2 cellular contexts compared by ENCODE assay signal in the genomic region with DNA sequence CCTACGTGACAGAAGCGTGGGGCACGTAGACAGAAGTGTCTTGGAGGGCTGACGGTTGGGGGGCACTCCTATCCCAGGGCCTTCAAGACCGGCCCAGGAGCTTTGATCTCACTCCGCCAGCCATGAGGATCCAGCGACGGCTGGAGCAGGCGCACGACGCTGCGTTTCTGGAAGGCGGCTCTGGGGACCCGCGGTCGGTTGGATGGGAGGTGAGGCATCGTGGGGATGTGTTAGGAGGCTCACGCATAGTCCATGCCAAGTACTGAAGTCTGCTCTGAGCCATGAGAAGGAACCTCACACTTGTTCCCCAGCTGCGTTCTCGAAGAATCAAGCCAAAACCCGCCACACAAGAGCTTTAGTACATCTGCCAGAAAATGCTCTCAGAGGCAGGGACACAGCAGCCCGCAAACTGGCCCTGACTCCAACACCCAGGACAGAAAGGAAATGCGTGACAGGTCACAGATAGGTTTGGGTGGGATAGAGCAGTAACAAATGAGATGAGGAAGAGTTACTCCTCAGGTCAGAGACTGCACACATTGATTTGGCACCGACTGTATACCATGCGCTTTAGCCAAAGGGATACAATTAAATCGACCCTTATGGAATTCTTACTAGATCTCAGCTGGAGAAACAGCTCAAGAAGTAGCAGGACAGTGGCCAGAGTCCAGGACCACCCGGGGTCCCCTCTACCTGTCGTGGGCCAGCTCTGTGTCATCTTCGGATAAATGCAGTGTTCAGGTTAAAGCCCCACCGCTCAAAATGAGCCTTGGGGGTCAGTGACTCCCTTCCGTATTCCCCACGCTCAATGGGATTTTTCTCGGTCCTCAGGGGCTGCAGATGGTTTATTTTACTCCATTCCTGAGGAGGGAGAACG.
TF ChIP-seq lines count a peak whose summit lies in the region.

No MANE protein-coding gene starts in this region.

TF ChIP-seq in HCT116, 20 proteins besides CTCF, POLR2A, EP300 and RAD21:
- TF ChIP-seq, protein P1, sequence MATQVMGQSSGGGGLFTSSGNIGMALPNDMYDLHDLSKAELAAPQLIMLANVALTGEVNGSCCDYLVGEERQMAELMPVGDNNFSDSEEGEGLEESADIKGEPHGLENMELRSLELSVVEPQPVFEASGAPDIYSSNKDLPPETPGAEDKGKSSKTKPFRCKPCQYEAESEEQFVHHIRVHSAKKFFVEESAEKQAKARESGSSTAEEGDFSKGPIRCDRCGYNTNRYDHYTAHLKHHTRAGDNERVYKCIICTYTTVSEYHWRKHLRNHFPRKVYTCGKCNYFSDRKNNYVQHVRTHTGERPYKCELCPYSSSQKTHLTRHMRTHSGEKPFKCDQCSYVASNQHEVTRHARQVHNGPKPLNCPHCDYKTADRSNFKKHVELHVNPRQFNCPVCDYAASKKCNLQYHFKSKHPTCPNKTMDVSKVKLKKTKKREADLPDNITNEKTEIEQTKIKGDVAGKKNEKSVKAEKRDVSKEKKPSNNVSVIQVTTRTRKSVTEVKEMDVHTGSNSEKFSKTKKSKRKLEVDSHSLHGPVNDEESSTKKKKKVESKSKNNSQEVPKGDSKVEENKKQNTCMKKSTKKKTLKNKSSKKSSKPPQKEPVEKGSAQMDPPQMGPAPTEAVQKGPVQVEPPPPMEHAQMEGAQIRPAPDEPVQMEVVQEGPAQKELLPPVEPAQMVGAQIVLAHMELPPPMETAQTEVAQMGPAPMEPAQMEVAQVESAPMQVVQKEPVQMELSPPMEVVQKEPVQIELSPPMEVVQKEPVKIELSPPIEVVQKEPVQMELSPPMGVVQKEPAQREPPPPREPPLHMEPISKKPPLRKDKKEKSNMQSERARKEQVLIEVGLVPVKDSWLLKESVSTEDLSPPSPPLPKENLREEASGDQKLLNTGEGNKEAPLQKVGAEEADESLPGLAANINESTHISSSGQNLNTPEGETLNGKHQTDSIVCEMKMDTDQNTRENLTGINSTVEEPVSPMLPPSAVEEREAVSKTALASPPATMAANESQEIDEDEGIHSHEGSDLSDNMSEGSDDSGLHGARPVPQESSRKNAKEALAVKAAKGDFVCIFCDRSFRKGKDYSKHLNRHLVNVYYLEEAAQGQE (IDR thresholded peaks at IDR 0.05; ENCODE audit: low read depth): no peak
- TF ChIP-seq, protein P2, sequence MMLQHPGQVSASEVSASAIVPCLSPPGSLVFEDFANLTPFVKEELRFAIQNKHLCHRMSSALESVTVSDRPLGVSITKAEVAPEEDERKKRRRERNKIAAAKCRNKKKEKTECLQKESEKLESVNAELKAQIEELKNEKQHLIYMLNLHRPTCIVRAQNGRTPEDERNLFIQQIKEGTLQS (IDR thresholded peaks at IDR 0.05): no peak
- TF ChIP-seq ZFX (IDR thresholded peaks at IDR 0.05): no peak

TF ChIP-seq in HepG2, 621 proteins besides CTCF, POLR2A, EP300 and RAD21:
- peak; percentile 46; the same call in 1 of the 2 replicates for TF ChIP-seq EZH2 (conservative IDR thresholded peaks at IDR 0.05; ENCODE audit: low read depth, low read length)
- TF ChIP-seq ZKSCAN8 (CRISPR knock-in tag; IDR thresholded peaks at IDR 0.05; ENCODE audit: borderline replicate concordance): peak; percentile 73; the same call in 1 of the 2 replicates
- TF ChIP-seq, protein P3, sequence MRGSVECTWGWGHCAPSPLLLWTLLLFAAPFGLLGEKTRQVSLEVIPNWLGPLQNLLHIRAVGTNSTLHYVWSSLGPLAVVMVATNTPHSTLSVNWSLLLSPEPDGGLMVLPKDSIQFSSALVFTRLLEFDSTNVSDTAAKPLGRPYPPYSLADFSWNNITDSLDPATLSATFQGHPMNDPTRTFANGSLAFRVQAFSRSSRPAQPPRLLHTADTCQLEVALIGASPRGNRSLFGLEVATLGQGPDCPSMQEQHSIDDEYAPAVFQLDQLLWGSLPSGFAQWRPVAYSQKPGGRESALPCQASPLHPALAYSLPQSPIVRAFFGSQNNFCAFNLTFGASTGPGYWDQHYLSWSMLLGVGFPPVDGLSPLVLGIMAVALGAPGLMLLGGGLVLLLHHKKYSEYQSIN (CRISPR knock-in tag; IDR thresholded peaks at IDR 0.05; ENCODE audit: borderline replicate concordance): no peak
- no peak for TF ChIP-seq JDP2 (CRISPR knock-in tag; IDR thresholded peaks at IDR 0.05; ENCODE audit: borderline replicate concordance)
- no peak for TF ChIP-seq ZNF564 (CRISPR knock-in tag; IDR thresholded peaks at IDR 0.05)
- no peak for TF ChIP-seq ZNF816 (CRISPR knock-in tag; IDR thresholded peaks at IDR 0.05; ENCODE audit: borderline replicate concordance)
- TF ChIP-seq, protein P4, sequence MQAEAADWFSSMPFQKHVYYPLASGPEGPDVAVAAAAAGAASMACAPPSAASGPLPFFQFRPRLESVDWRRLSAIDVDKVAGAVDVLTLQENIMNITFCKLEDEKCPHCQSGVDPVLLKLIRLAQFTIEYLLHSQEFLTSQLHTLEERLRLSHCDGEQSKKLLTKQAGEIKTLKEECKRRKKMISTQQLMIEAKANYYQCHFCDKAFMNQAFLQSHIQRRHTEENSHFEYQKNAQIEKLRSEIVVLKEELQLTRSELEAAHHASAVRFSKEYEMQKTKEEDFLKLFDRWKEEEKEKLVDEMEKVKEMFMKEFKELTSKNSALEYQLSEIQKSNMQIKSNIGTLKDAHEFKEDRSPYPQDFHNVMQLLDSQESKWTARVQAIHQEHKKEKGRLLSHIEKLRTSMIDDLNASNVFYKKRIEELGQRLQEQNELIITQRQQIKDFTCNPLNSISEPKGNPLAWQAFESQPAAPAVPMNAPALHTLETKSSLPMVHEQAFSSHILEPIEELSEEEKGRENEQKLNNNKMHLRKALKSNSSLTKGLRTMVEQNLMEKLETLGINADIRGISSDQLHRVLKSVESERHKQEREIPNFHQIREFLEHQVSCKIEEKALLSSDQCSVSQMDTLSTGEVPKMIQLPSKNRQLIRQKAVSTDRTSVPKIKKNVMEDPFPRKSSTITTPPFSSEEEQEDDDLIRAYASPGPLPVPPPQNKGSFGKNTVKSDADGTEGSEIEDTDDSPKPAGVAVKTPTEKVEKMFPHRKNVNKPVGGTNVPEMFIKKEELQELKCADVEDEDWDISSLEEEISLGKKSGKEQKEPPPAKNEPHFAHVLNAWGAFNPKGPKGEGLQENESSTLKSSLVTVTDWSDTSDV (CRISPR knock-in tag; IDR thresholded peaks at IDR 0.05): 0 out of 2 replicates have a peak, but pooled peaks have one; percentile 50
- TF ChIP-seq, protein P5, sequence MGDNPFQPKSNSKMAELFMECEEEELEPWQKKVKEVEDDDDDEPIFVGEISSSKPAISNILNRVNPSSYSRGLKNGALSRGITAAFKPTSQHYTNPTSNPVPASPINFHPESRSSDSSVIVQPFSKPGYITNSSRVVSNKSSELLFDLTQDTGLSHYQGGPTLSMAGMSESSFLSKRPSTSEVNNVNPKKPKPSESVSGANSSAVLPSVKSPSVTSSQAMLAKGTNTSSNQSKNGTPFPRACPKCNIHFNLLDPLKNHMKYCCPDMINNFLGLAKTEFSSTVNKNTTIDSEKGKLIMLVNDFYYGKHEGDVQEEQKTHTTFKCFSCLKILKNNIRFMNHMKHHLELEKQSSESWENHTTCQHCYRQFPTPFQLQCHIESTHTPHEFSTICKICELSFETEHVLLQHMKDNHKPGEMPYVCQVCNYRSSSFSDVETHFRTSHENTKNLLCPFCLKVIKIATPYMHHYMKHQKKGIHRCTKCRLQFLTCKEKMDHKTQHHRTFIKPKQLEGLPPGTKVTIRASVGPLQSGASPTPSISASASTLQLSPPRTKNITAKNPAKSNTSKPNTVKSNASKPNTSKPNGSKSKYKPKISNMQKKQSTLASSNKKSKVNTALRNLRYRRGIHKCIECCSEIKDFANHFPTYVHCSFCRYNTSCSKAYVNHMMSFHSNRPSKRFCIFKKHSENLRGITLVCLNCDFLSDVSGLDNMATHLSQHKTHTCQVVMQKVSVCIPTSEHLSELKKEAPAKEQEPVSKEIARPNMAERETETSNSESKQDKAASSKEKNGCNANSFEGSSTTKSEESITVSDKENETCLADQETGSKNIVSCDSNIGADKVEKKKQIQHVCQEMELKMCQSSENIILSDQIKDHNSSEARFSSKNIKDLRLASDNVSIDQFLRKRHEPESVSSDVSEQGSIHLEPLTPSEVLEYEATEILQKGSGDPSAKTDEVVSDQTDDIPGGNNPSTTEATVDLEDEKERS (CRISPR knock-in tag; IDR thresholded peaks at IDR 0.05): no peak
- TF ChIP-seq ZNF33B (CRISPR knock-in tag; IDR thresholded peaks at IDR 0.05): no peak
- no peak for TF ChIP-seq ZNF644 (CRISPR knock-in tag; IDR thresholded peaks at IDR 0.05; ENCODE audit: low read depth)
- TF ChIP-seq NR2F1 (CRISPR knock-in tag; IDR thresholded peaks at IDR 0.05): no peak
- TF ChIP-seq, protein P6, sequence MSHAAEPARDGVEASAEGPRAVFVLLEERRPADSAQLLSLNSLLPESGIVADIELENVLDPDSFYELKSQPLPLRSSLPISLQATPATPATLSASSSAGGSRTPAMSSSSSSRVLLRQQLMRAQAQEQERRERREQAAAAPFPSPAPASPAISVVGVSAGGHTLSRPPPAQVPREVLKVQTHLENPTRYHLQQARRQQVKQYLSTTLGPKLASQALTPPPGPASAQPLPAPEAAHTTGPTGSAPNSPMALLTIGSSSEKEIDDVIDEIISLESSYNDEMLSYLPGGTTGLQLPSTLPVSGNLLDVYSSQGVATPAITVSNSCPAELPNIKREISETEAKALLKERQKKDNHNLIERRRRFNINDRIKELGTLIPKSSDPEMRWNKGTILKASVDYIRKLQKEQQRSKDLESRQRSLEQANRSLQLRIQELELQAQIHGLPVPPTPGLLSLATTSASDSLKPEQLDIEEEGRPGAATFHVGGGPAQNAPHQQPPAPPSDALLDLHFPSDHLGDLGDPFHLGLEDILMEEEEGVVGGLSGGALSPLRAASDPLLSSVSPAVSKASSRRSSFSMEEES (CRISPR knock-in tag; IDR thresholded peaks at IDR 0.05): no peak
- no peak for TF ChIP-seq KAT8 (CRISPR knock-in tag; IDR thresholded peaks at IDR 0.05)
- no peak for TF ChIP-seq ZNF776 (CRISPR knock-in tag; IDR thresholded peaks at IDR 0.05)
- no peak for TF ChIP-seq ZFAT (CRISPR knock-in tag; conservative IDR thresholded peaks at IDR 0.05)
- TF ChIP-seq, protein P7, sequence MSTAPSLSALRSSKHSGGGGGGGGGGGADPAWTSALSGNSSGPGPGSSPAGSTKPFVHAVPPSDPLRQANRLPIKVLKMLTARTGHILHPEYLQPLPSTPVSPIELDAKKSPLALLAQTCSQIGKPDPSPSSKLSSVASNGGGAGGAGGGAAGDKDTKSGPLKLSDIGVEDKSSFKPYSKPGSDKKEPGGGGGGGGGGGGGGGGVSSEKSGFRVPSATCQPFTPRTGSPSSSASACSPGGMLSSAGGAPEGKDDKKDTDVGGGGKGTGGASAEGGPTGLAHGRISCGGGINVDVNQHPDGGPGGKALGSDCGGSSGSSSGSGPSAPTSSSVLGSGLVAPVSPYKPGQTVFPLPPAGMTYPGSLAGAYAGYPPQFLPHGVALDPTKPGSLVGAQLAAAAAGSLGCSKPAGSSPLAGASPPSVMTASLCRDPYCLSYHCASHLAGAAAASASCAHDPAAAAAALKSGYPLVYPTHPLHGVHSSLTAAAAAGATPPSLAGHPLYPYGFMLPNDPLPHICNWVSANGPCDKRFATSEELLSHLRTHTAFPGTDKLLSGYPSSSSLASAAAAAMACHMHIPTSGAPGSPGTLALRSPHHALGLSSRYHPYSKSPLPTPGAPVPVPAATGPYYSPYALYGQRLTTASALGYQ (CRISPR knock-in tag; IDR thresholded peaks at IDR 0.05): no peak
- no peak for TF ChIP-seq ZNF792 (CRISPR knock-in tag; IDR thresholded peaks at IDR 0.05)
- TF ChIP-seq, protein P8, sequence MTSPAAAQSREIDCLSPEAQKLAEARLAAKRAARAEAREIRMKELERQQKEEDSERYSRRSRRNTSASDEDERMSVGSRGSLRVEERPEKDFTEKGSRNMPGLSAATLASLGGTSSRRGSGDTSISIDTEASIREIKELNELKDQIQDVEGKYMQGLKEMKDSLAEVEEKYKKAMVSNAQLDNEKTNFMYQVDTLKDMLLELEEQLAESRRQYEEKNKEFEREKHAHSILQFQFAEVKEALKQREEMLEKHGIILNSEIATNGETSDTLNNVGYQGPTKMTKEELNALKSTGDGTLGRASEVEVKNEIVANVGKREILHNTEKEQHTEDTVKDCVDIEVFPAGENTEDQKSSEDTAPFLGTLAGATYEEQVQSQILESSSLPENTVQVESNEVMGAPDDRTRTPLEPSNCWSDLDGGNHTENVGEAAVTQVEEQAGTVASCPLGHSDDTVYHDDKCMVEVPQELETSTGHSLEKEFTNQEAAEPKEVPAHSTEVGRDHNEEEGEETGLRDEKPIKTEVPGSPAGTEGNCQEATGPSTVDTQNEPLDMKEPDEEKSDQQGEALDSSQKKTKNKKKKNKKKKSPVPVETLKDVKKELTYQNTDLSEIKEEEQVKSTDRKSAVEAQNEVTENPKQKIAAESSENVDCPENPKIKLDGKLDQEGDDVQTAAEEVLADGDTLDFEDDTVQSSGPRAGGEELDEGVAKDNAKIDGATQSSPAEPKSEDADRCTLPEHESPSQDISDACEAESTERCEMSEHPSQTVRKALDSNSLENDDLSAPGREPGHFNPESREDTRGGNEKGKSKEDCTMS (CRISPR knock-in tag; conservative IDR thresholded peaks at IDR 0.05): no peak
